In genomic region chr11:62535802-62536201, GRCh38 we compare ENCODE assay signal across 21 cellular contexts. TPM values are rescaled to one million over a fixed set of nuclear protein-coding genes. Genes with fewer than 3 reads are reported as not detected.
DNase-seq lines count a peak whose midpoint lies in the region; ATAC-seq and TF ChIP-seq lines count a peak whose summit lies in the region.
"Had no signal": no experiment of that assay in that cellular context is flagged by ENCODE, and none has a peak within 500 bp of the region (broad histone marks: within the 10 kb centered on the region; RNA-seq: fewer than 3 reads in every experiment).

No MANE protein-coding gene starts in this region.

- H3K4me1 ChIP-seq in right atrium auricular region (peaks cover 2 to 52% of the 10 kb centered on the region in 2 donors), thoracic aorta (ENCODE audit: control insufficient read depth in 1 of 2, low read depth in 2 of 2) (peaks cover 34 to 57% of the 10 kb centered on the region in 2 donors)

- H3K4me3 ChIP-seq in right atrium auricular region (no peak overlapping the region), coronary artery (peak overlapping the region; percentile 52), thoracic aorta (no peak overlapping the region)
- H3K4me3 ChIP-seq: A549, lung, right lobe of liver, transverse colon had no signal

- peaks cover 47% of the 10 kb centered on the region for H3K4me1 Mint-ChIP-seq in osteocyte (ENCODE audit: unreplicated experiment)

- peak overlapping the region; percentile 34 for H3K27ac Mint-ChIP-seq in osteocyte (ENCODE audit: unreplicated experiment)
- H3K27ac Mint-ChIP-seq: CD8-positive, alpha-beta T cell had no signal

- peaks cover 58% of the 10 kb centered on the region for H3K36me3 ChIP-seq in right atrium auricular region
- H3K36me3 ChIP-seq in thoracic aorta, result peaks cover 54% of the 10 kb centered on the region

- H3K9me3 ChIP-seq in right atrium auricular region (no peaks in the 10 kb centered on the region), thoracic aorta (no peaks in the 10 kb centered on the region)
- H3K9me3 ChIP-seq: right lobe of liver, transverse colon had no signal

- H3K27ac ChIP-seq in right atrium auricular region, result no peak overlapping the region
- H3K27ac ChIP-seq in coronary artery, result peak overlapping the region in 1 of 2 donors; percentile 68
- peak overlapping the region; percentile 20 to 43 for H3K27ac ChIP-seq in thoracic aorta
- H3K27ac ChIP-seq: right lobe of liver had no signal

- H3K4me3 Mint-ChIP-seq in osteocyte (ENCODE audit: unreplicated experiment), result no peak overlapping the region
- H3K4me3 Mint-ChIP-seq: activated T-cell treated with anti-CD3 and anti-CD28 coated beads, Interleukin-2, amount 50 U/mL, for 4 hours; CD8-positive, alpha-beta T cell had no signal

- H3K27me3 Mint-ChIP-seq in osteocyte (ENCODE audit: unreplicated experiment), result no peaks in the 10 kb centered on the region

- TF ChIP-seq CTCF in right atrium auricular region (IDR thresholded peaks at IDR 0.05) (no peak), coronary artery (IDR thresholded peaks at IDR 0.05) (no peak), osteocyte (IDR thresholded peaks at IDR 0.05) (no peak), thoracic aorta (IDR thresholded peaks at IDR 0.05) (no peak)

- no peaks in the 10 kb centered on the region for H3K9me3 Mint-ChIP-seq in osteocyte (ENCODE audit: unreplicated experiment)
- H3K9me3 Mint-ChIP-seq: activated T-cell treated with anti-CD3 and anti-CD28 coated beads, Interleukin-2, amount 50 U/mL, for 4 hours; CD8-positive, alpha-beta T cell had no signal

- H3K27me3 ChIP-seq in right atrium auricular region, result no peaks in the 10 kb centered on the region
- no peaks in the 10 kb centered on the region for H3K27me3 ChIP-seq in thoracic aorta (replicated peaks; ENCODE audit: insufficient read depth)
- H3K27me3 ChIP-seq: right lobe of liver, transverse colon had no signal

- intact Hi-C loops in Right ventricle myocardium superior (cut with DNase I), result no loop called here

- DNase-seq in Right ventricle myocardium superior (peak; percentile 26), right atrium auricular region (ENCODE audit: low spot score) (no peak), coronary artery (ENCODE audit: low spot score) (no peak), osteocyte (ENCODE audit: extremely low spot score, unreplicated experiment) (no peak), thoracic aorta (ENCODE audit: low spot score) (no peak), NCI-H2196 treated with DMSO at 0.1 percent for 48 hours (lab: John Stamatoyannopoulos, UW; ENCODE audit: unreplicated experiment) (no peak), NCI-H2107 (lab: John Stamatoyannopoulos, UW) (no peak)
- DNase-seq: activated CD4-positive, alpha-beta T cell treated with anti-CD3 and anti-CD28 coated beads for 4 hours; activated gamma-delta T cell treated with Interleukin-2 at 50 U/mL for 16 hours; activated T-cell treated with anti-CD3 and anti-CD28 coated beads, Interleukin-2, amount 50 U/mL, for 4 hours; CD8-positive, alpha-beta T cell; cerebellar nuclear complex; head of caudate nucleus; SHP77; stimulated activated CD4-positive, alpha-beta T cell treated with anti-CD3 and anti-CD28 coated beads, Interleukin-15, amount 100 ng/mL, for 24 hours; stimulated activated naive CD4-positive, alpha-beta T cell; transverse colon had no signal

- ATAC-seq in Right ventricle myocardium superior (ENCODE audit: poor library complexity) (no peak), thoracic aorta (ENCODE audit: insufficient number of reproducible peaks, low FRiP score, low read depth) (no peak)
- no peak for ATAC-seq in activated CD4-positive, CD25-positive, alpha-beta regulatory T cell treated with anti-CD3 and anti-CD28 coated beads, Interleukin-2, amount 50 U/mL, for 24 hours
- ATAC-seq: A549; activated T-cell treated with anti-CD3 and anti-CD28 coated beads, Interleukin-2, amount 50 U/mL, for 4 hours; CD8-positive, alpha-beta T cell had no signal

- peaks cover 46% of the 10 kb centered on the region for H3K36me3 Mint-ChIP-seq in osteocyte (ENCODE audit: unreplicated experiment)

RNA-seq across cellular contexts. Expression of gene AHNAK, which starts 10.8 kb away (rescaled TPM):
- total RNA-seq in Right ventricle myocardium superior, result 318 TPM
- 100 to 1,000 TPM; 270 to 441 TPM for total RNA-seq in right atrium auricular region
- total RNA-seq in osteocyte, result 462 and 503 TPM in 2 replicates
- 1,000 to 10,000 TPM; 1,009 to 1,046 TPM for total RNA-seq in thoracic aorta

RNA-seq across cellular contexts. Expression of gene EEF1G, which starts 37.9 kb away (rescaled TPM):
- total RNA-seq in Right ventricle myocardium superior (794 TPM), right atrium auricular region (1,000 to 10,000 TPM in 1 of 2 donors, 100 to 1,000 TPM in 1; 707 to 1,175 TPM), osteocyte (1,404 TPM in 2 replicates), thoracic aorta (100 to 1,000 TPM; 719 to 780 TPM)

RNA-seq across cellular contexts. Expression of gene TUT1, which starts 55.5 kb away (rescaled TPM):
- total RNA-seq in Right ventricle myocardium superior (14.7 TPM), right atrium auricular region (1 to 10 TPM; 5.4 to 5.7 TPM), osteocyte (12.7 and 15.6 TPM in 2 replicates), thoracic aorta (10 to 100 TPM in 1 of 2 donors, 1 to 10 TPM in 1; 9.5 to 12.5 TPM)

Comparison
In these comparisons a context has a peak if more than half of its experiments do, and no peak if none do; other contexts are left out.
1. H3K27ac ChIP-seq: peak in thoracic aorta (2 of 2); none in right atrium auricular region (0 of 2).